Comparison of ENCODE assay signal across 18 cellular contexts in the genomic region with DNA sequence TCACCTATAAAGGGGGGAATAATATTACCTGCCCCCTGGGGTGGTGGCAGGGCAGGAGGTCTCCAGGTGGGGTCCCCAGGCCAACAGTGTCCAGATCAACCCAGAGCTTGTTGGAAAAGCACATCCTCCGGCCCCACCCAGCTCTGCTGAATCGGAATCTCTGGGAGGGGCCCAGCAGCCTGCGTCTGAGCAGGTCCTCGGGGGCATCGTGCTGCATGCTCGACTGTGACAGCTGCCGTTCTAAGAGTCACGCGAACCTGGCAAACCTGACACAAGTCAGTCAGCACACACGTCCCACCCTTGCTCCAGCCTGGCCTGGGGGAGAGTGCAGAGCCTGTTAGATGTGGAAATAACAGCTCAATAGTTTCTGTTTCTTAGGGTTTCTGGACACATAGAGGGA.
"Had no signal": no experiment of that assay in that cellular context is flagged by ENCODE, and none has a peak within 500 bp of the region (broad histone marks: within the 10 kb centered on the region; RNA-seq: fewer than 3 reads in every experiment).

No MANE protein-coding gene starts in this region.

- H3K4me1 ChIP-seq: colonic mucosa, pancreas, transverse colon, uterus had no signal

- H3K27ac ChIP-seq: cardiac muscle cell, colonic mucosa, pancreas, thoracic aorta, transverse colon had no signal

- H3K4me3 Mint-ChIP-seq: naive thymus-derived CD4-positive, alpha-beta T cell; neural crest cell; stimulated activated memory B cell treated with anti-CD40 and anti-IgM and Interleukin-4, amounts not matched to agents 10 μg/mL and 1 μg/mL and 100 μg/mL, for 72 hours; stimulated activated naive CD8-positive, alpha-beta T cell treated with anti-CD3 and anti-CD28 coated beads, Interleukin-15, amount 100 ng/mL, for 72 hours had no signal

- H3K27ac Mint-ChIP-seq: naive thymus-derived CD4-positive, alpha-beta T cell; progenitor cell of endocrine pancreas; stimulated activated memory B cell treated with anti-CD40 and anti-IgM and Interleukin-4, amounts not matched to agents 10 μg/mL and 1 μg/mL and 100 μg/mL, for 72 hours; stimulated activated naive CD8-positive, alpha-beta T cell treated with anti-CD3 and anti-CD28 coated beads, Interleukin-15, amount 100 ng/mL, for 72 hours had no signal

- H3K4me1 Mint-ChIP-seq: stimulated activated memory B cell treated with anti-CD40 and anti-IgM and Interleukin-4, amounts not matched to agents 10 μg/mL and 1 μg/mL and 100 μg/mL, for 72 hours; stimulated activated naive CD8-positive, alpha-beta T cell treated with anti-CD3 and anti-CD28 coated beads, Interleukin-15, amount 100 ng/mL, for 72 hours had no signal

- H3K36me3 ChIP-seq: cardiac muscle cell, colonic mucosa, left lung, pancreas, thoracic aorta, uterus had no signal

- ATAC-seq: left lung; naive thymus-derived CD4-positive, alpha-beta T cell; pancreas; stimulated activated memory B cell treated with anti-CD40 and anti-IgM and Interleukin-4, amounts not matched to agents 10 μg/mL and 1 μg/mL and 100 μg/mL, for 72 hours; stimulated activated naive CD8-positive, alpha-beta T cell treated with anti-CD3 and anti-CD28 coated beads, Interleukin-15, amount 100 ng/mL, for 72 hours had no signal

- H3K9me3 ChIP-seq: colonic mucosa, esophagus squamous epithelium, left lung, pancreas, thoracic aorta, transverse colon, uterus had no signal

- H3K27me3 Mint-ChIP-seq: progenitor cell of endocrine pancreas had no signal

- H3K36me3 Mint-ChIP-seq: stimulated activated memory B cell treated with anti-CD40 and anti-IgM and Interleukin-4, amounts not matched to agents 10 μg/mL and 1 μg/mL and 100 μg/mL, for 72 hours had no signal

- H3K27me3 ChIP-seq: cardiac muscle cell, colonic mucosa, esophagus squamous epithelium, pancreas, transverse colon, uterus had no signal

- H3K9me3 Mint-ChIP-seq: neural crest cell; stimulated activated naive CD8-positive, alpha-beta T cell treated with anti-CD3 and anti-CD28 coated beads, Interleukin-15, amount 100 ng/mL, for 72 hours had no signal

- H3K4me3 ChIP-seq: cardiac muscle cell, colonic mucosa, esophagus squamous epithelium, left lung, pancreas, thoracic aorta, transverse colon, uterus had no signal

- DNase-seq: cerebellar nuclear complex; colonic mucosa; esophagus squamous epithelium; islet precursor cell; left lung; mesendoderm; naive thymus-derived CD4-positive, alpha-beta T cell; occipital lobe; pancreas; stimulated activated CD4-positive, alpha-beta T cell treated with anti-CD3 and anti-CD28 coated beads, Interleukin-4, amount 100 ng/mL, for 1 hour; stimulated activated naive CD8-positive, alpha-beta T cell treated with anti-CD3 and anti-CD28 coated beads, Interleukin-15, amount 100 ng/mL, for 72 hours; transverse colon; uterus had no signal
